18 cellular contexts compared by ENCODE assay signal in genomic region chr9:95910023-95910706, GRCh38. TPM values are rescaled to one million over a fixed set of nuclear protein-coding genes. Genes with fewer than 3 reads are reported as not detected.
A peak's percentile ranks its signal among the peaks of the same experiment; 100 is the strongest.
DNase-seq lines count a peak whose midpoint lies in the region; ATAC-seq and TF ChIP-seq lines count a peak whose summit lies in the region.
"Had no signal": no experiment of that assay in that cellular context is flagged by ENCODE, and none has a peak within 500 bp of the region (broad histone marks: within the 10 kb centered on the region; RNA-seq: fewer than 3 reads in every experiment).

No MANE protein-coding gene starts in this region.

- TF ChIP-seq CTCF in MCF 10A (IDR thresholded peaks at IDR 0.05; ENCODE audit: unreplicated experiment): no peak
- TF ChIP-seq CTCF in mammary epithelial cell (conservative IDR thresholded peaks at IDR 0.05 in 1 of 2, IDR thresholded peaks at IDR 0.05 in 1 of 2; ENCODE audit: extremely low read depth in 1 of 2, insufficient read depth in 1 of 2, low read depth in 1 of 2, low read length in 2 of 2): no peak
- no peak for TF ChIP-seq CTCF in cardiac fibroblast (IDR thresholded peaks at IDR 0.05; ENCODE audit: low read depth, low read length)

- BruUV-seq in MCF 10A (replicated peaks; lab: Mats Ljungman, UMichigan) (no TSS peak), mammary epithelial cell (replicated peaks; lab: Mats Ljungman, UMichigan) (no TSS peak)

- POLR2A ChIA-PET in MCF 10A (lab: Yijun Ruan, JAX): interaction anchor here (0.7 to 2.5 kb wide), 4 partner anchors 8 to 35 kb away, joined by 3 to 9 read pairs (median 4); partner anchors contain the start of gene ERCC6L2

- H3K9me3 ChIP-seq in mammary epithelial cell (replicated peaks; ENCODE audit: insufficient read depth, low read length): no peaks in the 10 kb centered on the region
- H3K9me3 ChIP-seq: SK-N-SH had no signal

- H3K4me3 ChIP-seq in mammary epithelial cell (replicated peaks in 1 of 3; ENCODE audit: insufficient read depth in 1 of 3, low read depth in 2 of 3, low read length in 3 of 3) (no peak overlapping the region), cardiac fibroblast (replicated peaks in 1 of 2; ENCODE audit: low read depth in 2 of 2, low read length in 2 of 2) (no peak overlapping the region)
- H3K4me3 ChIP-seq: GM23248 had no signal

- peaks cover 3% of the 10 kb centered on the region for H3K36me3 ChIP-seq in mammary epithelial cell (ENCODE audit: insufficient read depth, low read length)

- in situ Hi-C loops in mammary epithelial cell (cut with MboI; ENCODE audit: low sequenced_read_pairs in 2 of 2): no loop called here

- CTCF ChIA-PET in MCF 10A (lab: Yijun Ruan, JAX) (interaction anchor here (0.7 to 1.0 kb wide), 2 partner anchors 178 to 322 kb away, joined by 3 to 4 read pairs; no protein-coding TSS in a partner anchor), mammary epithelial cell (lab: Charles Lee; ENCODE audit: low non-redundant PET) (no interaction called here)

- H3K79me2 ChIP-seq in mammary epithelial cell (ENCODE audit: insufficient read depth, low read length): peaks cover 4% of the 10 kb centered on the region

- H3K36me3 Mint-ChIP-seq in MCF 10A (ENCODE audit: insufficient read depth, unreplicated experiment): peaks cover 22% of the 10 kb centered on the region
- peaks cover 10% of the 10 kb centered on the region for H3K36me3 Mint-ChIP-seq in effector memory CD8-positive, alpha-beta T cell (ENCODE audit: insufficient read depth)

- DNase-seq in MCF 10A (ENCODE audit: unreplicated experiment) (peak; percentile 6), mammary epithelial cell (no peak), cardiac fibroblast (ENCODE audit: low read depth in 2 of 2) (peak; percentile 25), foreskin melanocyte (peak; percentile 6), iPS-NIHi11 (ENCODE audit: low spot score) (no peak), NCI-H82 treated with DMSO at 0.1 percent for 48 hours (lab: John Stamatoyannopoulos, UW; ENCODE audit: unreplicated experiment) (no peak), COR-L47 (lab: John Stamatoyannopoulos, UW) (no peak)
- DNase-seq in effector memory CD8-positive, alpha-beta T cell: no peak
- DNase-seq: 8988T; GM23248; NCI-H1417 treated with DMSO at 0.1 percent for 48 hours; NCI-H2029; NCI-H526; NK-92 treated with Interleukin-12 subunit alpha and Interleukin-12 subunit beta, amount 100 ng/mL, for 24 hours; OCI-M1; SK-N-SH; T-helper 1 cell had no signal

- no peak overlapping the region for H3K4me2 ChIP-seq in mammary epithelial cell (ENCODE audit: insufficient read depth, low read depth, low read length)
- H3K4me2 ChIP-seq: SK-N-SH had no signal

- no peaks in the 10 kb centered on the region for H3K4me1 ChIP-seq in mammary epithelial cell (ENCODE audit: insufficient read depth, low read length)

- H4K20me1 ChIP-seq in mammary epithelial cell (ENCODE audit: insufficient read depth, low read length): no peaks in the 10 kb centered on the region

- H3K27me3 Mint-ChIP-seq in MCF 10A (ENCODE audit: insufficient read depth, unreplicated experiment): no peaks in the 10 kb centered on the region
- H3K27me3 Mint-ChIP-seq in effector memory CD8-positive, alpha-beta T cell: no peaks in the 10 kb centered on the region

- H2AFZ ChIP-seq in mammary epithelial cell (ENCODE audit: low read depth, low read length): no peak overlapping the region
- H2AFZ ChIP-seq: GM23248 had no signal

- no peak overlapping the region for H3K4me3 Mint-ChIP-seq in MCF 10A (ENCODE audit: unreplicated experiment)
- H3K4me3 Mint-ChIP-seq in effector memory CD8-positive, alpha-beta T cell: no peak overlapping the region

- WGBS in mammary epithelial cell (ENCODE audit: low coverage, missing lambda C conversion rate): 94% methylated on average over 3 of the region's 3 CpGs

- H3K27me3 ChIP-seq in mammary epithelial cell (ENCODE audit: insufficient read depth, low read length): no peaks in the 10 kb centered on the region

- dilution Hi-C loops in mammary epithelial cell (cut with HindIII; ENCODE audit: low sequenced_read_pairs): no loop called here

- H3K4me1 Mint-ChIP-seq in MCF 10A (ENCODE audit: insufficient read depth, unreplicated experiment): peaks cover 9% of the 10 kb centered on the region
- H3K4me1 Mint-ChIP-seq in effector memory CD8-positive, alpha-beta T cell (ENCODE audit: low read depth in 2 of 2): peaks cover 4 to 9% of the 10 kb centered on the region in 2 donors

- no peaks in the 10 kb centered on the region for H3K9me3 Mint-ChIP-seq in MCF 10A (ENCODE audit: unreplicated experiment)
- H3K9me3 Mint-ChIP-seq in effector memory CD8-positive, alpha-beta T cell: no peaks in the 10 kb centered on the region

- no peak overlapping the region for H3K27ac ChIP-seq in mammary epithelial cell (ENCODE audit: insufficient read depth, low read depth, low read length)
- H3K27ac ChIP-seq: C4-2B, GM23248 had no signal

- no peak for ATAC-seq in effector memory CD8-positive, alpha-beta T cell (replicated peaks)

- H3K27ac Mint-ChIP-seq in MCF 10A (ENCODE audit: low read depth, unreplicated experiment): no peak overlapping the region
- H3K27ac Mint-ChIP-seq in effector memory CD8-positive, alpha-beta T cell: peak overlapping the region in 1 of 2 donors; percentile 77

- no peak overlapping the region for H3K9ac ChIP-seq in mammary epithelial cell (ENCODE audit: insufficient read depth, low read length)
- H3K9ac ChIP-seq: GM23248, SK-N-SH had no signal

- intact Hi-C loops in MCF 10A (cut with micrococcal nuclease): no loop called here
- intact Hi-C loops in mammary epithelial cell (cut with micrococcal nuclease): no loop called here

RNA-seq across cellular contexts. Expression of gene ERCC6L2, which starts 34.7 kb away (rescaled TPM):
- 26.9 and 28.0 TPM in 2 replicates for total RNA-seq in MCF 10A (2022)
- total RNA-seq in mammary epithelial cell: 10 to 100 TPM; 28.9 to 73.5 TPM
- 16.4 TPM for polyA plus RNA-seq in mammary epithelial cell
- polyA minus RNA-seq in mammary epithelial cell: 27.8 TPM

Comparison
In these comparisons a context has a peak if more than half of its experiments do, and no peak if none do; other contexts are left out.
1. DNase-seq: peak in MCF 10A (single experiment), cardiac fibroblast (2 of 2) and foreskin melanocyte (single experiment); none in mammary epithelial cell (single experiment), iPS-NIHi11 (single experiment), NCI-H82 treated with DMSO at 0.1 percent for 48 hours (single experiment), effector memory CD8-positive, alpha-beta T cell (0 of 3) and COR-L47 (single experiment).